ENCODE assay signal across 8 cellular contexts in genomic region chr16:67719048-67719777, GRCh38. TPM values are rescaled to one million over a fixed set of nuclear protein-coding genes. Genes with fewer than 3 reads are reported as not detected.
DNase-seq lines count a peak whose midpoint lies in the region; ATAC-seq lines count a peak whose summit lies in the region.

GFOD2 (minus strand) TSS chr16:67719316; CDS start chr16:67685715, 33,601 bp downstream.

- H2BK5ac ChIP-seq in mesenchymal stem cell (ENCODE audit: low read depth, low read length, poor library complexity, severe bottlenecking) = peak within 1 kb of the TSS; percentile 45

- H3K18ac ChIP-seq in mesenchymal stem cell (ENCODE audit: low read depth in 1 of 2, low read length in 2 of 2) = peak within 1 kb of the TSS; percentile 86 to 97

- H3K4ac ChIP-seq in mesenchymal stem cell (ENCODE audit: low read depth in 1 of 2, low read length in 2 of 2) = peak within 1 kb of the TSS; percentile 79 to 97

- no peak within 1 kb of the TSS for H3K23ac ChIP-seq in mesenchymal stem cell (ENCODE audit: low read length in 2 of 2)

- H3K27ac ChIP-seq in mesenchymal stem cell (ENCODE audit: low read length, poor library complexity, severe bottlenecking) = peak within 1 kb of the TSS; percentile 78

- H3K14ac ChIP-seq in mesenchymal stem cell (ENCODE audit: low read length in 2 of 2) = peak within 1 kb of the TSS in 1 of 2 experiments; percentile 82

- H3K4me3 Mint-ChIP-seq in effector memory CD8-positive, alpha-beta T cell = peak within 1 kb of the TSS; percentile 96 to 98

- H4K91ac ChIP-seq in mesenchymal stem cell (ENCODE audit: low read length) = peak within 1 kb of the TSS; percentile 76

- H3K4me2 ChIP-seq in mesenchymal stem cell (ENCODE audit: low read length, poor library complexity, severe bottlenecking) = peak within 1 kb of the TSS; percentile 82

- under 1% methylated on average over 59 of the region's 59 CpGs for WGBS in mesenchymal stem cell

- H3K9ac ChIP-seq in mesenchymal stem cell (ENCODE audit: low read length) = peak within 1 kb of the TSS; percentile 97

- ATAC-seq in GM19468 (IDR thresholded peaks at IDR 0.05; ENCODE audit: extremely low read depth, unreplicated experiment) = peak; percentile 69
- ATAC-seq in effector memory CD8-positive, alpha-beta T cell (replicated peaks) = peak; percentile 91

- peak within 1 kb of the TSS; percentile 89 for H2AFZ ChIP-seq in mesenchymal stem cell (ENCODE audit: low read depth, low read length)

- H3K27ac Mint-ChIP-seq in effector memory CD8-positive, alpha-beta T cell = peak within 1 kb of the TSS; percentile 94 to 97

- no peak within 1 kb of the TSS for H2BK120ac ChIP-seq in mesenchymal stem cell (ENCODE audit: low read depth, low read length)

- no peaks in the 10 kb centered on the region for H3K27me3 ChIP-seq in mesenchymal stem cell (ENCODE audit: control insufficient read depth in 1 of 2, insufficient read depth in 1 of 2, low read length in 2 of 2)

- peaks cover 6 to 12% of the 10 kb centered on the region in 2 experiments for H3K36me3 ChIP-seq in mesenchymal stem cell (ENCODE audit: control insufficient read depth in 1 of 2, insufficient read depth in 2 of 2, low read depth in 1 of 2, low read length in 2 of 2)

- H3K4me1 Mint-ChIP-seq in effector memory CD8-positive, alpha-beta T cell (ENCODE audit: low read depth in 2 of 2) = peaks cover 20 to 24% of the 10 kb centered on the region in 2 donors

- no peaks in the 10 kb centered on the region for H3K9me3 Mint-ChIP-seq in effector memory CD8-positive, alpha-beta T cell

- no peak within 1 kb of the TSS for H2BK15ac ChIP-seq in mesenchymal stem cell (ENCODE audit: low read depth, poor library complexity, severe bottlenecking)

- H3K36me3 Mint-ChIP-seq in effector memory CD8-positive, alpha-beta T cell (ENCODE audit: insufficient read depth) = peaks cover 18% of the 10 kb centered on the region

- H3K4me3 ChIP-seq in mesenchymal stem cell (ENCODE audit: insufficient read depth in 1 of 2, low read depth in 1 of 2, low read length in 2 of 2) = peak within 1 kb of the TSS; percentile 92 to 95

- no peaks in the 10 kb centered on the region for H3K27me3 Mint-ChIP-seq in effector memory CD8-positive, alpha-beta T cell

- H3K9me3 ChIP-seq in mesenchymal stem cell (ENCODE audit: control insufficient read depth, low read length) = no peaks in the 10 kb centered on the region

- H2BK12ac ChIP-seq in mesenchymal stem cell (ENCODE audit: low read length in 2 of 2) = peak within 1 kb of the TSS in 1 of 2 experiments; percentile 40

- H3K79me1 ChIP-seq in mesenchymal stem cell (replicated peaks; ENCODE audit: low read length, poor library complexity, severe bottlenecking) = peaks cover 9% of the 10 kb centered on the region

- no peak within 1 kb of the TSS for H2AK5ac ChIP-seq in mesenchymal stem cell (ENCODE audit: low read length, severe bottlenecking)

- peak within 1 kb of the TSS; percentile 94 for H4K8ac ChIP-seq in mesenchymal stem cell (ENCODE audit: low read length)

- peaks cover 14% of the 10 kb centered on the region for H3K4me1 ChIP-seq in mesenchymal stem cell (ENCODE audit: control insufficient read depth, insufficient read depth, low read depth, low read length)

- DNase-seq in CMK (ENCODE audit: low read depth) (peak; percentile 88), HT-29 (ENCODE audit: low spot score) (peak; percentile 96), NOMO-1 (lab: John Stamatoyannopoulos, UW; ENCODE audit: unreplicated experiment in 2 of 2) (peak; percentile 83 to 93), mesenchymal stem cell (peak; percentile 93)
- DNase-seq in activated CD8-positive, alpha-beta memory T cell treated with anti-CD3 and anti-CD28 coated beads for 4 hours (ENCODE audit: low read depth in 2 of 2) = peak; percentile 96
- peak; percentile 98 for DNase-seq in effector memory CD8-positive, alpha-beta T cell
- peak; percentile 97 for DNase-seq in stimulated activated CD8-positive, alpha-beta memory T cell treated with anti-CD3 and anti-CD28 coated beads, Interleukin-12 subunit alpha, Interleukin-12 subunit beta, amount 100 ng/mL, for 4 hours (ENCODE audit: low read depth)

RNA-seq across cellular contexts. Expression of gene GFOD2, which starts in this region (rescaled TPM):
- 16.8 and 19.7 TPM in 2 replicates for total RNA-seq in HT-29 (2014; rRNA removed; shearing (Covaris generic))
- polyA plus RNA-seq in mesenchymal stem cell (2013, experiment 1 of 2) = 9.1 TPM
- 9.2 TPM for polyA plus RNA-seq in mesenchymal stem cell (2013, experiment 2 of 2)

Comparison
In these comparisons a context has a peak if more than half of its experiments do, and no peak if none do; other contexts are left out.
1. Peak in every context shown above with its lines: DNase-seq, ATAC-seq, H3K4me3 ChIP-seq and H3K27ac ChIP-seq.